Comparison of ENCODE assay signal across 19 cellular contexts in genomic region chr9:125246261-125246667, GRCh38. TPM values are rescaled to one million over a fixed set of nuclear protein-coding genes. Genes with fewer than 3 reads are reported as not detected.
DNase-seq lines count a peak whose midpoint lies in the region; ATAC-seq, FAIRE-seq and TF ChIP-seq lines count a peak whose summit lies in the region.
"Had no signal": no experiment of that assay in that cellular context is flagged by ENCODE, and none has a peak within 500 bp of the region (broad histone marks: within the 10 kb centered on the region; RNA-seq: fewer than 3 reads in every experiment).

No MANE protein-coding gene starts in this region.

- H3K36me3 Mint-ChIP-seq in Caco-2 (ENCODE audit: insufficient read depth, unreplicated experiment), result peaks cover 12% of the 10 kb centered on the region
- H3K36me3 Mint-ChIP-seq in neural crest cell (ENCODE audit: low read depth), result peaks cover under 1% of the 10 kb centered on the region
- H3K36me3 Mint-ChIP-seq: CD14-positive monocyte had no signal

- no peak for ATAC-seq in Panc1
- peak; percentile 41 for ATAC-seq in K562
- no peak for ATAC-seq in GM18519 (IDR thresholded peaks at IDR 0.05; ENCODE audit: low FRiP score, unreplicated experiment)
- no peak for ATAC-seq in HG02763 (IDR thresholded peaks at IDR 0.05; ENCODE audit: unreplicated experiment)
- ATAC-seq: A549, HepG2 had no signal

- intact Hi-C loops in Caco-2 (cut with micrococcal nuclease; ENCODE audit: unreplicated experiment), result loop anchor here (10.0 kb wide), 1 partner anchor 381 kb away; the partner anchor contains the start of genes ARPC5L and RPL35
- intact Hi-C loops in Panc1 (cut with micrococcal nuclease; ENCODE audit: unreplicated experiment), result no loop called here
- intact Hi-C loops in K562 (cut with micrococcal nuclease), result no loop called here

- H3K4me1 ChIP-seq in Caco-2 (peaks cover 10% of the 10 kb centered on the region), Panc1 (ENCODE audit: control insufficient read depth, insufficient read depth, low read length) (peaks cover 14% of the 10 kb centered on the region; the same call in 1 of the 2 replicates), K562 (replicated peaks in 1 of 2; ENCODE audit: control insufficient read depth in 2 of 2, insufficient read depth in 2 of 2, low read length in 2 of 2) (peaks cover 18 to 29% of the 10 kb centered on the region in 2 experiments; a peak in 4 of 5 replicates), SJCRH30 (no peaks in the 10 kb centered on the region)

- H3K4me3 ChIP-seq in Caco-2 (ENCODE audit: low read depth, low read length), result no peak overlapping the region
- H3K4me3 ChIP-seq in Panc1 (ENCODE audit: low read depth in 2 of 2, low read length in 2 of 2), result no peak overlapping the region
- H3K4me3 ChIP-seq in K562, result no peak overlapping the region
- no peak overlapping the region for H3K4me3 ChIP-seq in SJCRH30
- H3K4me3 ChIP-seq: A549, GM23248, HAP-1 had no signal

- CTCF ChIA-PET in Caco-2 (lab: Charles Lee), result no interaction called here
- CTCF ChIA-PET in Panc1 (lab: Charles Lee), result no interaction called here
- CTCF ChIA-PET in K562 (lab: Yijun Ruan, JAX; ENCODE audit: low intra/inter-chr PET ratio), result no interaction called here

- no peak overlapping the region for H3K4me3 Mint-ChIP-seq in Caco-2 (ENCODE audit: unreplicated experiment)
- peak overlapping the region; percentile 47 for H3K4me3 Mint-ChIP-seq in neural crest cell
- H3K4me3 Mint-ChIP-seq: CD14-positive monocyte; CD4-positive, alpha-beta memory T cell had no signal

- FAIRE-seq in K562 (lab: Jason Lieb, UNC), result peak; percentile 77
- FAIRE-seq: A549, HepG2 had no signal

- H3K27ac ChIP-seq in Panc1 (ENCODE audit: low read length), result peak overlapping the region; percentile 59; the same call in 1 of the 2 replicates
- peak overlapping the region; percentile 76 for H3K27ac ChIP-seq in K562 (ENCODE audit: extremely low read depth, low read depth, low read length)
- H3K27ac ChIP-seq in SJCRH30, result no peak overlapping the region
- H3K27ac ChIP-seq: 22Rv1, GM23248 had no signal

- H4K20me1 ChIP-seq in K562 (replicated peaks; ENCODE audit: control insufficient read depth, insufficient read depth, low read length), result no peaks in the 10 kb centered on the region

- TF ChIP-seq POLR2A in K562 (conservative IDR thresholded peaks at IDR 0.05), result no peak

- no peaks in the 10 kb centered on the region for H3K27me3 Mint-ChIP-seq in Caco-2 (ENCODE audit: insufficient read depth, unreplicated experiment)
- H3K27me3 Mint-ChIP-seq in neural crest cell (ENCODE audit: low read depth), result peaks cover 2% of the 10 kb centered on the region

- H3K9me1 ChIP-seq in K562 (ENCODE audit: control insufficient read depth, insufficient read depth, low read length), result no peaks in the 10 kb centered on the region

- H2AFZ ChIP-seq in K562 (ENCODE audit: low read depth, low read length), result peak overlapping the region; percentile 79
- H2AFZ ChIP-seq: GM23248 had no signal

- POLR2A ChIA-PET in Caco-2 (lab: Charles Lee) (no interaction called here), Panc1 (lab: Charles Lee) (no interaction called here), K562 (lab: Yijun Ruan, JAX) (interaction anchor here (0.7 to 1.6 kb wide), 6 partner anchors 8 to 284 kb away, joined by 3 to 7 read pairs (median 4); partner anchors contain the start of gene GAPVD1)

- peaks cover 11% of the 10 kb centered on the region for H3K79me2 ChIP-seq in K562 (ENCODE audit: control insufficient read depth, insufficient read depth, low read length)

- 9% methylated on average over 6 of the region's 6 CpGs for WGBS in K562 (ENCODE audit: insufficient coverage, low coverage, missing lambda C conversion rate)

- peak overlapping the region; percentile 57 for H3K4me2 ChIP-seq in K562 (ENCODE audit: insufficient read depth, low read length)
- H3K4me2 ChIP-seq: A549 had no signal

- no peak for DNase-seq in Caco-2
- DNase-seq in Panc1 (ENCODE audit: low read depth, low spot score), result no peak
- DNase-seq in K562 (ENCODE audit: extremely low read depth in 1 of 4, low spot score in 3 of 4), result peak in 1 of 4 experiments; percentile 73
- DNase-seq in neural crest cell (ENCODE audit: low read depth, low spot score), result no peak
- DNase-seq in RPMI8226, result no peak
- DNase-seq in SJCRH30, result no peak
- DNase-seq: AML-193; Calu3; CD4-positive, alpha-beta memory T cell; DMS79 treated with DMSO at 0.1 percent for 48 hours; GF-D8; GM23248 had no signal

- H3K4me1 Mint-ChIP-seq in Caco-2 (ENCODE audit: low read depth, unreplicated experiment), result peaks cover 11% of the 10 kb centered on the region
- peaks cover 11% of the 10 kb centered on the region for H3K4me1 Mint-ChIP-seq in neural crest cell

- H3K9me3 Mint-ChIP-seq in Caco-2 (ENCODE audit: unreplicated experiment) (no peaks in the 10 kb centered on the region), neural crest cell (no peaks in the 10 kb centered on the region)

- peak; percentile 64; the same call in 1 of the 2 replicates for TF ChIP-seq EP300 in K562 (IDR thresholded peaks at IDR 0.05; ENCODE audit: low read length)

- H3K27me3 ChIP-seq in Caco-2 (replicated peaks; ENCODE audit: control insufficient read depth, insufficient read depth, low read length), result no peaks in the 10 kb centered on the region
- H3K27me3 ChIP-seq in Panc1 (ENCODE audit: control insufficient read depth, insufficient read depth, low read length), result no peaks in the 10 kb centered on the region
- no peaks in the 10 kb centered on the region for H3K27me3 ChIP-seq in K562 (ENCODE audit: control insufficient read depth in 2 of 2, insufficient read depth in 2 of 2, low read length in 2 of 2)
- no peaks in the 10 kb centered on the region for H3K27me3 ChIP-seq in SJCRH30

- no TSS peak for BruUV-seq in Caco-2 (replicated peaks; lab: Mats Ljungman, UMichigan)
- no TSS peak for BruUV-seq in Panc1 (replicated peaks; lab: Mats Ljungman, UMichigan)
- no TSS peak for BruUV-seq in K562 (replicated peaks; lab: Mats Ljungman, UMichigan)

- TF ChIP-seq RAD21 in K562 (CRISPR knock-in tag; conservative IDR thresholded peaks at IDR 0.05 in 1 of 2, IDR thresholded peaks at IDR 0.05 in 1 of 2), result 0 out of 4 replicates have a peak, but pooled peaks of 1 of the 2 experiments have one; percentile 7

- TF ChIP-seq CTCF in Caco-2 (IDR thresholded peaks at IDR 0.05; ENCODE audit: insufficient read depth in 1 of 2, low read depth in 1 of 2, low read length in 1 of 2, severe bottlenecking in 1 of 2, unreplicated experiment in 1 of 2), result no peak
- TF ChIP-seq CTCF in Panc1 (IDR thresholded peaks at IDR 0.05), result no peak
- TF ChIP-seq CTCF in K562 (IDR thresholded peaks at IDR 0.05 in 2 of 3, conservative IDR thresholded peaks at IDR 0.05 in 1 of 3; ENCODE audit: insufficient read depth in 2 of 3, low read depth in 1 of 3, low read length in 3 of 3), result no peak
- no peak for TF ChIP-seq CTCF in neural crest cell (conservative IDR thresholded peaks at IDR 0.05)

- H3K36me3 ChIP-seq in Caco-2 (ENCODE audit: control insufficient read depth, insufficient read depth, low read length), result no peaks in the 10 kb centered on the region
- H3K36me3 ChIP-seq in Panc1 (ENCODE audit: control insufficient read depth, insufficient read depth, low read length), result peaks cover 5% of the 10 kb centered on the region; the same call in 1 of the 2 replicates
- no peaks in the 10 kb centered on the region for H3K36me3 ChIP-seq in K562 (ENCODE audit: control insufficient read depth, insufficient read depth, low read length)
- no peaks in the 10 kb centered on the region for H3K36me3 ChIP-seq in SJCRH30
- H3K36me3 ChIP-seq: HAP-1 had no signal

- no peaks in the 10 kb centered on the region for H3K9me3 ChIP-seq in Caco-2
- H3K9me3 ChIP-seq in Panc1 (ENCODE audit: control insufficient read depth, insufficient read depth, low read depth, low read length), result no peaks in the 10 kb centered on the region
- H3K9me3 ChIP-seq in K562 (replicated peaks; ENCODE audit: control insufficient read depth, insufficient read depth, low read depth, low read length), result no peaks in the 10 kb centered on the region
- no peaks in the 10 kb centered on the region for H3K9me3 ChIP-seq in SJCRH30 (replicated peaks)
- H3K9me3 ChIP-seq: A549, HAP-1 had no signal

- peak overlapping the region; percentile 50 to 53; a peak in 3 of 4 replicates for H3K9ac ChIP-seq in K562 (ENCODE audit: insufficient read depth in 1 of 2, low read depth in 2 of 2, low read length in 2 of 2)
- H3K9ac ChIP-seq: GM23248 had no signal

- H3K27ac Mint-ChIP-seq in Caco-2 (ENCODE audit: unreplicated experiment), result peak overlapping the region; percentile 34
- no peak overlapping the region for H3K27ac Mint-ChIP-seq in neural crest cell (ENCODE audit: unreplicated experiment)
- H3K27ac Mint-ChIP-seq: CD4-positive, alpha-beta memory T cell had no signal

- in situ Hi-C loops in Panc1 (cut with HindIII; ENCODE audit: low pct_unique_long_range_greater_than_20kb, low sequenced_read_pairs) (no loop called here), K562 (cut with MboI) (no loop called here)

RNA-seq across cellular contexts. Expression of gene HSPA5, which starts 5.1 kb away (rescaled TPM):
- total RNA-seq in Caco-2 (2022) (287 and 288 TPM in 2 replicates), Panc1 (2021; ENCODE audit: unreplicated experiment) (281 TPM), K562 (2014; rRNA removed) (96.5 and 110 TPM in 2 replicates), K562 (2014; rRNA removed; fragmentation: Illumina TruSeq; extraction: Trizol) (64.8 and 71.7 TPM in 2 replicates), K562 (2015; rRNA removed; fragmentation: Illumina TruSeq; extraction: Trizol) (54.3 and 55.1 TPM in 2 replicates), K562 (2021) (215 and 223 TPM in 2 replicates), neural crest cell (175 and 182 TPM in 2 replicates)
- 225 TPM for polyA plus RNA-seq in Panc1 (2012; ENCODE audit: insufficient read length)
- total RNA-seq in K562 (2011; cell fraction: chromatin; rRNA removed; ENCODE audit: low replicate concordance), result 366 and 632 TPM in 2 replicates
- 590 and 687 TPM in 2 replicates for total RNA-seq in K562 (2011; cell fraction: nucleolus; rRNA removed)
- 558 and 752 TPM in 2 replicates for total RNA-seq in K562 (2011; cell fraction: nucleoplasm; rRNA removed)
- polyA plus RNA-seq in K562 (2011; rRNA removed) (124 and 160 TPM in 2 replicates), K562 (2014; fragmentation: Illumina TruSeq; extraction: Trizol) (222 and 265 TPM in 2 replicates), K562 (2014; fragmentation: Nextera tagmentation; extraction: Ambion mirVana) (100 to 1,000 TPM in 1 of 2 experiments, 10 to 100 TPM in 1; 48.0 to 113 TPM), K562 (2014; rRNA removed) (156 and 169 TPM in 2 replicates)
- polyA plus RNA-seq in K562 (2011; cell fraction: cytosol; rRNA removed), result 64.7 and 120 TPM in 2 replicates
- 65.0 and 135 TPM in 2 replicates for polyA plus RNA-seq in K562 (2011; cell fraction: nucleus; rRNA removed)
- polyA plus RNA-seq in K562 (2012), result 209 and 415 TPM in 2 replicates
- 183 and 250 TPM in 2 replicates for polyA minus RNA-seq in K562 (2011; rRNA and poly(A)+ RNA removed)
- polyA minus RNA-seq in K562 (2011; cell fraction: cytosol; rRNA and poly(A)+ RNA removed), result 152 and 186 TPM in 2 replicates
- 35.9 and 116 TPM in 2 replicates for polyA minus RNA-seq in K562 (2011; cell fraction: nucleus; rRNA and poly(A)+ RNA removed)
- 130 and 136 TPM in 2 replicates for total RNA-seq in SJCRH30 (2014; rRNA removed; shearing (Covaris generic))

RNA-seq across cellular contexts. Expression of gene GAPVD1, which starts 15.4 kb away (rescaled TPM):
- total RNA-seq in Caco-2 (2022), result 66.2 TPM in 2 replicates
- total RNA-seq in Panc1 (2021; ENCODE audit: unreplicated experiment), result 48.6 TPM
- polyA plus RNA-seq in Panc1 (2012; ENCODE audit: insufficient read length), result 21.5 TPM
- total RNA-seq in K562 (2011; cell fraction: chromatin; rRNA removed; ENCODE audit: low replicate concordance), result 147 and 326 TPM in 2 replicates
- 62.2 and 74.2 TPM in 2 replicates for total RNA-seq in K562 (2011; cell fraction: nucleolus; rRNA removed)
- 130 and 154 TPM in 2 replicates for total RNA-seq in K562 (2011; cell fraction: nucleoplasm; rRNA removed)
- 45.3 and 46.0 TPM in 2 replicates for total RNA-seq in K562 (2014; rRNA removed)
- 66.1 and 71.7 TPM in 2 replicates for total RNA-seq in K562 (2014; rRNA removed; fragmentation: Illumina TruSeq; extraction: Trizol)
- 52.8 and 56.8 TPM in 2 replicates for total RNA-seq in K562 (2015; rRNA removed; fragmentation: Illumina TruSeq; extraction: Trizol)
- total RNA-seq in K562 (2021), result 62.1 and 65.6 TPM in 2 replicates
- polyA plus RNA-seq in K562 (2011; rRNA removed), result 36.3 TPM in 2 replicates
- 12.1 and 18.4 TPM in 2 replicates for polyA plus RNA-seq in K562 (2011; cell fraction: cytosol; rRNA removed)
- 43.5 and 52.1 TPM in 2 replicates for polyA plus RNA-seq in K562 (2011; cell fraction: nucleus; rRNA removed)
- 24.5 and 24.6 TPM in 2 replicates for polyA plus RNA-seq in K562 (2012)
- 40.7 and 45.5 TPM in 2 replicates for polyA plus RNA-seq in K562 (2014; fragmentation: Illumina TruSeq; extraction: Trizol)
- 10 to 100 TPM in 1 of 2 experiments, 1 to 10 TPM in 1; 9.5 to 12.0 TPM for polyA plus RNA-seq in K562 (2014; fragmentation: Nextera tagmentation; extraction: Ambion mirVana)
- polyA plus RNA-seq in K562 (2014; rRNA removed), result 25.7 and 28.6 TPM in 2 replicates
- 96.0 and 122 TPM in 2 replicates for polyA minus RNA-seq in K562 (2011; rRNA and poly(A)+ RNA removed)
- 42.0 and 47.0 TPM in 2 replicates for polyA minus RNA-seq in K562 (2011; cell fraction: cytosol; rRNA and poly(A)+ RNA removed)
- polyA minus RNA-seq in K562 (2011; cell fraction: nucleus; rRNA and poly(A)+ RNA removed), result 42.1 and 80.3 TPM in 2 replicates
- 41.3 and 45.5 TPM in 2 replicates for total RNA-seq in neural crest cell
- 66.0 and 70.8 TPM in 2 replicates for total RNA-seq in SJCRH30 (2014; rRNA removed; shearing (Covaris generic))

RNA-seq across cellular contexts. Expression of gene RABEPK, which starts 45.9 kb away (rescaled TPM):
- 28.1 and 28.4 TPM in 2 replicates for total RNA-seq in Caco-2 (2022)
- total RNA-seq in Panc1 (2021; ENCODE audit: unreplicated experiment), result 33.9 TPM
- polyA plus RNA-seq in Panc1 (2012; ENCODE audit: insufficient read length), result 32.0 TPM
- 14.7 and 22.7 TPM in 2 replicates for total RNA-seq in K562 (2011; cell fraction: chromatin; rRNA removed; ENCODE audit: low replicate concordance)
- 18.2 and 21.8 TPM in 2 replicates for total RNA-seq in K562 (2011; cell fraction: nucleolus; rRNA removed)
- total RNA-seq in K562 (2011; cell fraction: nucleoplasm; rRNA removed), result 18.0 and 21.3 TPM in 2 replicates
- total RNA-seq in K562 (2014; rRNA removed), result 38.3 and 52.9 TPM in 2 replicates
- total RNA-seq in K562 (2014; rRNA removed; fragmentation: Illumina TruSeq; extraction: Trizol), result 46.6 and 50.3 TPM in 2 replicates
- 47.5 and 49.4 TPM in 2 replicates for total RNA-seq in K562 (2015; rRNA removed; fragmentation: Illumina TruSeq; extraction: Trizol)
- total RNA-seq in K562 (2021), result 47.4 and 51.5 TPM in 2 replicates
- 68.2 and 68.4 TPM in 2 replicates for polyA plus RNA-seq in K562 (2011; rRNA removed)
- 58.3 and 66.8 TPM in 2 replicates for polyA plus RNA-seq in K562 (2011; cell fraction: cytosol; rRNA removed)
- polyA plus RNA-seq in K562 (2011; cell fraction: nucleus; rRNA removed), result 39.3 and 47.1 TPM in 2 replicates
- 40.4 and 73.3 TPM in 2 replicates for polyA plus RNA-seq in K562 (2012)
- 52.7 and 59.3 TPM in 2 replicates for polyA plus RNA-seq in K562 (2014; fragmentation: Illumina TruSeq; extraction: Trizol)
- polyA plus RNA-seq in K562 (2014; fragmentation: Nextera tagmentation; extraction: Ambion mirVana), result 100 to 1,000 TPM in 1 of 2 experiments, 10 to 100 TPM in 1; 81.5 to 113 TPM
- 52.8 and 54.2 TPM in 2 replicates for polyA plus RNA-seq in K562 (2014; rRNA removed)
- 40.8 and 47.8 TPM in 2 replicates for polyA minus RNA-seq in K562 (2011; rRNA and poly(A)+ RNA removed)
- 17.8 and 19.6 TPM in 2 replicates for polyA minus RNA-seq in K562 (2011; cell fraction: cytosol; rRNA and poly(A)+ RNA removed)
- 6.1 and 10.8 TPM in 2 replicates for polyA minus RNA-seq in K562 (2011; cell fraction: nucleus; rRNA and poly(A)+ RNA removed)
- 26.6 and 27.5 TPM in 2 replicates for total RNA-seq in neural crest cell
- 27.0 and 29.9 TPM in 2 replicates for total RNA-seq in SJCRH30 (2014; rRNA removed; shearing (Covaris generic))

RNA-seq across cellular contexts. Expression of gene PPP6C, which starts 56.7 kb away (rescaled TPM):
- 37.4 and 41.2 TPM in 2 replicates for total RNA-seq in Caco-2 (2022)
- 27.3 TPM for total RNA-seq in Panc1 (2021; ENCODE audit: unreplicated experiment)
- 19.0 TPM for polyA plus RNA-seq in Panc1 (2012; ENCODE audit: insufficient read length)
- total RNA-seq in K562 (2011; cell fraction: chromatin; rRNA removed; ENCODE audit: low replicate concordance), result 6.8 and 18.2 TPM in 2 replicates
- 5.5 and 5.7 TPM in 2 replicates for total RNA-seq in K562 (2011; cell fraction: nucleolus; rRNA removed)
- 11.7 and 18.9 TPM in 2 replicates for total RNA-seq in K562 (2011; cell fraction: nucleoplasm; rRNA removed)
- 18.8 and 23.1 TPM in 2 replicates for total RNA-seq in K562 (2014; rRNA removed)
- total RNA-seq in K562 (2014; rRNA removed; fragmentation: Illumina TruSeq; extraction: Trizol), result 41.0 and 48.5 TPM in 2 replicates
- 33.7 and 36.5 TPM in 2 replicates for total RNA-seq in K562 (2015; rRNA removed; fragmentation: Illumina TruSeq; extraction: Trizol)
- total RNA-seq in K562 (2021), result 41.5 and 44.8 TPM in 2 replicates
- 27.4 and 44.8 TPM in 2 replicates for polyA plus RNA-seq in K562 (2011; rRNA removed)
- polyA plus RNA-seq in K562 (2011; cell fraction: cytosol; rRNA removed), result 10.1 and 24.5 TPM in 2 replicates
- 5.7 and 10.9 TPM in 2 replicates for polyA plus RNA-seq in K562 (2011; cell fraction: nucleus; rRNA removed)
- 26.5 and 30.6 TPM in 2 replicates for polyA plus RNA-seq in K562 (2012)
- polyA plus RNA-seq in K562 (2014; fragmentation: Illumina TruSeq; extraction: Trizol), result 36.0 and 40.9 TPM in 2 replicates
- 10 to 100 TPM; 35.0 to 38.3 TPM for polyA plus RNA-seq in K562 (2014; fragmentation: Nextera tagmentation; extraction: Ambion mirVana)
- polyA plus RNA-seq in K562 (2014; rRNA removed), result 25.4 and 30.0 TPM in 2 replicates
- 37.4 and 46.7 TPM in 2 replicates for polyA minus RNA-seq in K562 (2011; rRNA and poly(A)+ RNA removed)
- polyA minus RNA-seq in K562 (2011; cell fraction: cytosol; rRNA and poly(A)+ RNA removed), result 16.5 and 21.3 TPM in 2 replicates
- 3.4 and 8.1 TPM in 2 replicates for polyA minus RNA-seq in K562 (2011; cell fraction: nucleus; rRNA and poly(A)+ RNA removed)
- 45.3 and 46.2 TPM in 2 replicates for total RNA-seq in neural crest cell
- total RNA-seq in SJCRH30 (2014; rRNA removed; shearing (Covaris generic)), result 55.0 and 56.8 TPM in 2 replicates
